Comparison of ENCODE assay signal across 2 cellular contexts in genomic region chr19:17488593-17489391, GRCh38.
TF ChIP-seq lines count a peak whose summit lies in the region.

No MANE protein-coding gene starts in this region.

TF ChIP-seq in GM12878, 131 proteins besides CTCF, POLR2A, EP300 and RAD21:
- TF ChIP-seq NR2C1 (IDR thresholded peaks at IDR 0.05), result no peak

TF ChIP-seq in liver, 16 proteins besides CTCF, POLR2A, EP300 and RAD21:
- no peak for TF ChIP-seq MAX (IDR thresholded peaks at IDR 0.05)
- no peak for TF ChIP-seq ZBTB33 (IDR thresholded peaks at IDR 0.05)
- peak; percentile 9 for TF ChIP-seq SP1 (IDR thresholded peaks at IDR 0.05)
- no peak for TF ChIP-seq GABPA (IDR thresholded peaks at IDR 0.05 in 1 of 2, conservative IDR thresholded peaks at IDR 0.05 in 1 of 2)
- no peak for TF ChIP-seq NR2F2 (IDR thresholded peaks at IDR 0.05)
TF ChIP-seq in liver: peak in this region for 1.
